In the genomic region with DNA sequence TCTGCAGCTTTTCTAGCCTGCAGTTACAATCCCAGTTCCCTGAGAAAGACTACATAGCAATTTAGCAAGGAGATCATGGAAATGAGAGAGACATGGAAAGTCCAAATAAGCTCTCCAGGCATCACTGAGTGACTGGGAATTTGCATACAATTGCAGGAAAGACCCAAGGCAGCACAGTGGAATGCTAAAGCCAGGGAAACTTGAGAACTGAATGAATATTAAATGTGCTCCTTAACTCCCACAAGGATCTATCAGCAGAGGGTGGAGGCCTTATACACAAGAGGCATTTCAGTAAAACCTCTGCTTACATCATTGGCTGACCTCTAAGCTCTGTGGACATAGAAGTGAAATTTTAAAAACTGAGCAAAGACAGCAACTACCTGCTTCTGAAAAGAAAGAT, we compare ENCODE assay signal across 24 cellular contexts.
DNase-seq lines count a peak whose midpoint lies in the region; ATAC-seq and TF ChIP-seq lines count a peak whose summit lies in the region.
"Had no signal": no experiment of that assay in that cellular context is flagged by ENCODE, and none has a peak within 500 bp of the region (broad histone marks: within the 10 kb centered on the region; RNA-seq: fewer than 3 reads in every experiment).

No MANE protein-coding gene starts in this region.

- H3K9me3 Mint-ChIP-seq in natural killer cell: no peaks in the 10 kb centered on the region

- peaks cover 7 to 13% of the 10 kb centered on the region in 2 donors for H3K27me3 Mint-ChIP-seq in natural killer cell (ENCODE audit: low read depth in 2 of 2)

- DNase-seq in AG20443 (ENCODE audit: low spot score) (peak; percentile 34), SK-N-MC (ENCODE audit: low read depth, low spot score) (no peak), epithelial cell of proximal tubule (ENCODE audit: low read depth) (peak; percentile 33), kidney tubule cell (ENCODE audit: low spot score) (peak; percentile 4), NCI-H2196 (lab: John Stamatoyannopoulos, UW; ENCODE audit: unreplicated experiment) (no peak), natural killer cell (no peak)
- no peak for DNase-seq in activated CD4-positive, alpha-beta T cell treated with anti-CD3 and anti-CD28 coated beads, Interleukin-2, amount 50 U/mL, for 48 hours
- DNase-seq: activated naive CD8-positive, alpha-beta T cell treated with anti-CD3 and anti-CD28 coated beads for 36 hours; dorsolateral prefrontal cortex; kidney; mammary epithelial cell; naive thymus-derived CD4-positive, alpha-beta T cell; NCI-H1417; posterior cingulate gyrus; SJCRH30 had no signal

- H3K4me1 Mint-ChIP-seq in natural killer cell: no peaks in the 10 kb centered on the region

- H3K4me3 ChIP-seq in SK-N-MC: peak overlapping the region; percentile 31; the same call in 1 of the 2 replicates
- no peak overlapping the region for H3K4me3 ChIP-seq in epithelial cell of proximal tubule (ENCODE audit: low read depth, low read length)
- H3K4me3 ChIP-seq: BLaER1 treated with 17β-estradiol and CSF1 and Interleukin-3, amounts not matched to agents 10 nM and 100 nM; breast epithelium; dorsolateral prefrontal cortex; HAP-1; SJCRH30; skin epidermis had no signal

- H3K4me3 Mint-ChIP-seq in natural killer cell: no peak overlapping the region
- H3K4me3 Mint-ChIP-seq: activated naive CD8-positive, alpha-beta T cell treated with anti-CD3 and anti-CD28 coated beads for 36 hours; naive thymus-derived CD4-positive, alpha-beta T cell had no signal

- TF ChIP-seq CTCF in epithelial cell of proximal tubule (conservative IDR thresholded peaks at IDR 0.05; ENCODE audit: low read depth, low read length) (no peak), natural killer cell (IDR thresholded peaks at IDR 0.05) (no peak)

- H3K9me3 ChIP-seq in SK-N-MC (ENCODE audit: low read depth, low read length): no peaks in the 10 kb centered on the region
- H3K9me3 ChIP-seq: breast epithelium, HAP-1, SJCRH30 had no signal

- no peaks in the 10 kb centered on the region for H3K36me3 Mint-ChIP-seq in natural killer cell
- H3K36me3 Mint-ChIP-seq: activated naive CD8-positive, alpha-beta T cell treated with anti-CD3 and anti-CD28 coated beads for 36 hours; naive thymus-derived CD4-positive, alpha-beta T cell had no signal

- no peak overlapping the region for H3K9ac ChIP-seq in SK-N-MC (ENCODE audit: insufficient read length)
- H3K9ac ChIP-seq: BLaER1 treated with 17β-estradiol and CSF1 and Interleukin-3, amounts not matched to agents 10 nM and 100 nM had no signal

- intact Hi-C loops in natural killer cell (cut with micrococcal nuclease): no loop called here

- 0 out of 2 replicates have a peak overlapping the region, but pooled peaks have one; percentile 27 for H3K27ac ChIP-seq in SK-N-MC
- H3K27ac ChIP-seq: BLaER1 treated with 17β-estradiol and CSF1 and Interleukin-3, amounts not matched to agents 10 nM and 100 nM; breast epithelium; dorsolateral prefrontal cortex; SJCRH30 had no signal

- ATAC-seq in GM19467 (IDR thresholded peaks at IDR 0.05; ENCODE audit: unreplicated experiment): no peak
- no peak for ATAC-seq in natural killer cell
- ATAC-seq: activated CD4-positive, CD25-positive, alpha-beta regulatory T cell treated with anti-CD3 and anti-CD28 coated beads, Interleukin-2, amount 50 U/mL, for 24 hours; esophagus mucosa; HepG2; naive thymus-derived CD4-positive, alpha-beta T cell; Panc1 had no signal

- H3K27ac Mint-ChIP-seq in natural killer cell: no peak overlapping the region
- H3K27ac Mint-ChIP-seq: activated naive CD8-positive, alpha-beta T cell treated with anti-CD3 and anti-CD28 coated beads for 36 hours; naive thymus-derived CD4-positive, alpha-beta T cell had no signal

- no peaks in the 10 kb centered on the region for H3K36me3 ChIP-seq in SK-N-MC (ENCODE audit: insufficient read depth, low read length)
- H3K36me3 ChIP-seq: BLaER1 treated with 17β-estradiol and CSF1 and Interleukin-3, amounts not matched to agents 10 nM and 100 nM; breast epithelium; HAP-1; SJCRH30 had no signal

Comparison
In these comparisons a context has a peak if more than half of its experiments do, and no peak if none do; other contexts are left out.
1. DNase-seq: peak in AG20443 (single experiment), epithelial cell of proximal tubule (single experiment) and kidney tubule cell (single experiment); none in SK-N-MC (single experiment), activated CD4-positive, alpha-beta T cell treated with anti-CD3 and anti-CD28 coated beads, Interleukin-2, amount 50 U/mL, for 48 hours (0 of 2), NCI-H2196 (single experiment) and natural killer cell (single experiment).